ENCODE assay signal across 23 cellular contexts in the genomic region with DNA sequence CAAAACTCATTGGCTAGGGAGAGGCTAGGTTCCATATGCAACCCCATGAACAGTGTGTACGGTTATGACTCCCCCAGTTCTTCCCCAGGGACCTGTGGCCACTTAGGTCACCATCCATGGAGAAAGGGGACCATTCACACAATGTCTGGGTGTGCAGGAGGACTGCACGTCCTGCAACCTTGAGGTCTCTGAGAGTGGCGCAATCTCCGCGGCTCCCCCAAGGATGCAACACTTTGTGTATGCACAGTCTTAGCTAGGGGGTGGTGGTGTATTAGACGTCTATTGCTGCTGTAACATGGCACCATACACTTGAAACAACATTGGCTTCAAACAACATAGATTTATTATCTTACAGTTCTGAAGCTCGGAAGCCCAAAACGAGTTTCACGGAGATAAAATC.
"Had no signal": no experiment of that assay in that cellular context is flagged by ENCODE, and none has a peak within 500 bp of the region (broad histone marks: within the 10 kb centered on the region; RNA-seq: fewer than 3 reads in every experiment).

No MANE protein-coding gene starts in this region.

- DNase-seq: dermis blood vessel endothelial cell; effector memory CD4-positive, alpha-beta T cell; erythroblast; kidney; mesenchymal stem cell; mucosa of descending colon; naive B cell; sigmoid colon; stimulated activated CD4-positive, alpha-beta T cell treated with anti-CD3 and anti-CD28 coated beads, Interleukin-4, amount 100 ng/mL, for 4 hours; stimulated activated naive CD8-positive, alpha-beta T cell treated with anti-CD3 and anti-CD28 coated beads, Interleukin-15, Interleukin-2, amounts not matched to agents 100 U/mL and 50 U/mL, for 24 hours; substantia nigra; testis; uterus had no signal

- FAIRE-seq: endometrium, frontal cortex, kidney had no signal

- H3K27me3 ChIP-seq: right atrium auricular region, testis, uterus had no signal

- H3K9ac ChIP-seq: parathyroid adenoma had no signal

- H3K9me3 ChIP-seq: mucosa of descending colon, neutrophil, sigmoid colon, testis, uterus had no signal

- H3K27ac ChIP-seq: coronary artery, neutrophil, parathyroid adenoma, right atrium auricular region, sigmoid colon, testis, tibial artery, uterus had no signal

- H3K4me1 ChIP-seq: parathyroid adenoma, right atrium auricular region, sigmoid colon, testis, tibial artery, uterus had no signal

- ATAC-seq: left lobe of liver; mucosa of descending colon; natural killer cell treated with Interleukin-12 subunit alpha and Interleukin-12 subunit beta and Interleukin-15 and Interleukin-18, amount 100 ng/mL, for 72 hours; stimulated activated memory B cell treated with anti-CD40 and anti-IgM and Interleukin-4, amounts not matched to agents 10 μg/mL and 1 μg/mL and 100 μg/mL, for 72 hours; stimulated activated naive CD8-positive, alpha-beta T cell treated with anti-CD3 and anti-CD28 coated beads, Interleukin-15, Interleukin-2, amounts not matched to agents 100 U/mL and 50 U/mL, for 24 hours had no signal

- H2AFZ ChIP-seq: parathyroid adenoma had no signal

- H3K79me2 ChIP-seq: parathyroid adenoma had no signal

- H3K4me3 ChIP-seq: coronary artery, mucosa of descending colon, right atrium auricular region, sigmoid colon, testis, tibial artery, uterus had no signal

- H3K36me3 ChIP-seq: neutrophil, right atrium auricular region, sigmoid colon, tibial artery, uterus had no signal
